ENCODE assay signal across 22 cellular contexts in genomic region chr2:178775975-178776374, GRCh38. TPM values are rescaled to one million over a fixed set of nuclear protein-coding genes. Genes with fewer than 3 reads are reported as not detected.
DNase-seq lines count a peak whose midpoint lies in the region; ATAC-seq and TF ChIP-seq lines count a peak whose summit lies in the region.
"Had no signal": no experiment of that assay in that cellular context is flagged by ENCODE, and none has a peak within 500 bp of the region (broad histone marks: within the 10 kb centered on the region; RNA-seq: fewer than 3 reads in every experiment).

No MANE protein-coding gene starts in this region.

- no peak overlapping the region for H3K4me3 ChIP-seq in right atrium auricular region
- H3K4me3 ChIP-seq in left ventricle myocardium inferior: peak overlapping the region; percentile 41
- peak overlapping the region in 2 of 3 donors; percentile 28 to 57 for H3K4me3 ChIP-seq in skeletal muscle tissue (ENCODE audit: low read length in 3 of 3)
- H3K4me3 ChIP-seq in BE2C (ENCODE audit: low read depth, low read length): no peak overlapping the region
- H3K4me3 ChIP-seq: A549, BLaER1, HAP-1 had no signal

- in situ Hi-C loops in KBM-7 (cut with MboI; ENCODE audit: low pct_unique_long_range_greater_than_20kb, low sequenced_read_pairs): no loop called here

- H3K27me3 ChIP-seq in right atrium auricular region (no peaks in the 10 kb centered on the region), left ventricle myocardium inferior (ENCODE audit: low read depth) (no peaks in the 10 kb centered on the region), skeletal muscle tissue (ENCODE audit: control insufficient read depth in 3 of 3, insufficient read depth in 3 of 3, low read length in 3 of 3) (no peaks in the 10 kb centered on the region), BE2C (no peaks in the 10 kb centered on the region)
- H3K27me3 ChIP-seq: BLaER1 had no signal

- H3K27me3 Mint-ChIP-seq in memory B cell: no peaks in the 10 kb centered on the region
- H3K27me3 Mint-ChIP-seq: CD4-positive, CD25-positive, alpha-beta regulatory T cell had no signal

- H3K36me3 ChIP-seq in right atrium auricular region (peaks cover 100% of the 10 kb centered on the region), left ventricle myocardium inferior (peaks cover 90% of the 10 kb centered on the region), skeletal muscle tissue (ENCODE audit: control insufficient read depth in 3 of 3, insufficient read depth in 3 of 3, low read length in 3 of 3) (peaks cover 82 to 98% (median 83%) of the 10 kb centered on the region in 3 donors), BE2C (no peaks in the 10 kb centered on the region)
- H3K36me3 ChIP-seq: BLaER1, HAP-1 had no signal

- H3K9ac ChIP-seq in skeletal muscle tissue (ENCODE audit: low read depth in 1 of 3, low read length in 3 of 3): no peak overlapping the region
- H3K9ac ChIP-seq: BLaER1 had no signal

- peak overlapping the region; percentile 17 for H3K27ac Mint-ChIP-seq in memory B cell
- H3K27ac Mint-ChIP-seq: CD4-positive, CD25-positive, alpha-beta regulatory T cell; CD8-positive, alpha-beta T cell; HFFc6 had no signal

- no peak for TF ChIP-seq CTCF in right atrium auricular region (IDR thresholded peaks at IDR 0.05)
- TF ChIP-seq CTCF in left ventricle myocardium inferior (IDR thresholded peaks at IDR 0.05; ENCODE audit: borderline replicate concordance): no peak
- no peak for TF ChIP-seq CTCF in BE2C (IDR thresholded peaks at IDR 0.05; ENCODE audit: low read depth, low read length)

- ATAC-seq in Right ventricle myocardium superior (ENCODE audit: poor library complexity) (peak; percentile 19), memory B cell (ENCODE audit: low read depth) (no peak)
- ATAC-seq: A549; CD8-positive, alpha-beta T cell had no signal

- no peaks in the 10 kb centered on the region for H3K4me1 Mint-ChIP-seq in memory B cell
- H3K4me1 Mint-ChIP-seq: CD4-positive, CD25-positive, alpha-beta regulatory T cell had no signal

- intact Hi-C loops in Right ventricle myocardium superior (cut with DNase I) (no loop called here), left ventricle myocardium inferior (cut with micrococcal nuclease) (no loop called here)

- H3K27ac ChIP-seq in right atrium auricular region: no peak overlapping the region
- H3K27ac ChIP-seq in left ventricle myocardium inferior (replicated peaks): peak overlapping the region; percentile 1
- peak overlapping the region; percentile 39 for H3K27ac ChIP-seq in skeletal muscle tissue (ENCODE audit: low read depth, low read length)
- H3K27ac ChIP-seq: A549, BLaER1, C4-2B had no signal

- H3K9me3 Mint-ChIP-seq in memory B cell: peaks cover 3% of the 10 kb centered on the region
- H3K9me3 Mint-ChIP-seq: CD8-positive, alpha-beta T cell had no signal

- no peak for DNase-seq in Right ventricle myocardium superior
- no peak for DNase-seq in right atrium auricular region (ENCODE audit: low spot score)
- DNase-seq in left ventricle myocardium inferior: no peak
- DNase-seq in memory B cell (ENCODE audit: low spot score in 2 of 2): no peak
- DNase-seq in KG1 (lab: John Stamatoyannopoulos, UW): no peak
- no peak for DNase-seq in BE2C
- no peak for DNase-seq in KBM-7
- DNase-seq: 8988T; ACHN; AML-193; Caco-2; CD4-positive, CD25-positive, alpha-beta regulatory T cell; CD8-positive, alpha-beta T cell; DMS153; DND-41; GOT3; HFFc6 had no signal

- H3K4me1 ChIP-seq in right atrium auricular region: no peaks in the 10 kb centered on the region
- H3K4me1 ChIP-seq in left ventricle myocardium inferior: peaks cover 61% of the 10 kb centered on the region
- H3K4me1 ChIP-seq in skeletal muscle tissue (ENCODE audit: control insufficient read depth in 3 of 3, insufficient read depth in 3 of 3, low read length in 3 of 3): peaks cover 30 to 61% (median 34%) of the 10 kb centered on the region in 3 donors
- H3K4me1 ChIP-seq in BE2C: no peaks in the 10 kb centered on the region
- H3K4me1 ChIP-seq: A549, BLaER1, Caco-2, HAP-1 had no signal

- H3K9me3 ChIP-seq in right atrium auricular region (no peaks in the 10 kb centered on the region), left ventricle myocardium inferior (replicated peaks) (no peaks in the 10 kb centered on the region), skeletal muscle tissue (ENCODE audit: control insufficient read depth in 3 of 3, low read length in 3 of 3) (no peaks in the 10 kb centered on the region), BE2C (no peaks in the 10 kb centered on the region)
- H3K9me3 ChIP-seq: A549, Caco-2, HAP-1 had no signal

- H3K4me3 Mint-ChIP-seq in memory B cell: no peak overlapping the region
- H3K4me3 Mint-ChIP-seq: CD4-positive, CD25-positive, alpha-beta regulatory T cell; CD8-positive, alpha-beta T cell; HFFc6 had no signal

- peaks cover 53% of the 10 kb centered on the region for H3K36me3 Mint-ChIP-seq in memory B cell

RNA-seq across cellular contexts. Expression of gene TTN, which starts 31.2 kb away (rescaled TPM):
- total RNA-seq in Right ventricle myocardium superior: 3,113 TPM
- total RNA-seq in right atrium auricular region: 1,000 to 10,000 TPM; 1,330 to 3,257 TPM
- total RNA-seq in left ventricle myocardium inferior: 2,803 TPM
- 2,245 TPM for total RNA-seq in skeletal muscle tissue
- 0.08 TPM for polyA plus RNA-seq in BE2C (2012; ENCODE audit: insufficient read depth, insufficient read length, low read depth)

Comparison
In these comparisons a context has a peak if more than half of its experiments do, and no peak if none do; other contexts are left out.
1. H3K27ac ChIP-seq: peak in left ventricle myocardium inferior (single experiment) and skeletal muscle tissue (single experiment); none in right atrium auricular region (0 of 2).
2. H3K4me3 ChIP-seq: peak in left ventricle myocardium inferior (single experiment) and skeletal muscle tissue (2 of 3); none in right atrium auricular region (0 of 2) and BE2C (single experiment).